In the genomic region with DNA sequence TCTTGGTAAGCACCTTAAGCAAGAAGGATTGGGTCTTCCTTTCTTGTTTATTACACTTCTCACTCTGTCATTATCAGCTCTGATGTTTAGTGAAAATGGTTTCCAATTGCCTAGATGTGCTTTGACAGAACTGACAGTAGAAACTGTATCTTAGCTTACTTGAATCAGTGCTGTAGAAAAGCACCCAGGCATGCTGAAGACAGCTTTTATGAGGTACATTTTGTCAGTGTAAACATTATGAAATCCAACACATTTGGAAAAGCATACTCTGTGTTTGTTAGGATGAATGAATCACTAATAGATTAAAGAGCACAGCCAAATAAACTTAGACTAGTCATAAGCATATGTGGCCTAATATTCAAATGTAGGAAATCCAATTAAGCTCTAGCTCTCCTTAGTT, we compare ENCODE assay signal across 17 cellular contexts.
A peak's percentile ranks its signal among the peaks of the same experiment; 100 is the strongest.
DNase-seq lines count a peak whose midpoint lies in the region; ATAC-seq and TF ChIP-seq lines count a peak whose summit lies in the region.
"Had no signal": no experiment of that assay in that cellular context is flagged by ENCODE, and none has a peak within 500 bp of the region (broad histone marks: within the 10 kb centered on the region; RNA-seq: fewer than 3 reads in every experiment).

No MANE protein-coding gene starts in this region.

- H3K9ac ChIP-seq in fibroblast of lung (ENCODE audit: insufficient read depth, low read length): no peak overlapping the region

- H3K9me3 ChIP-seq in fibroblast of lung (ENCODE audit: control insufficient read depth, insufficient read depth, low read depth, low read length): no peaks in the 10 kb centered on the region
- H3K9me3 ChIP-seq: Caco-2, heart left ventricle, SJSA1 had no signal

- intact Hi-C loops in sciatic nerve (cut with DNase I): no loop called here

- DNase-seq in EH (ENCODE audit: low read depth) (peak; percentile 84), LHCN-M2 (ENCODE audit: low read depth) (peak; percentile 56), fibroblast of lung (ENCODE audit: low read depth in 2 of 2) (peak; percentile 45 to 88), renal cortical epithelial cell (ENCODE audit: low read depth) (peak; percentile 81), sciatic nerve (ENCODE audit: low spot score) (no peak), KG1 (lab: John Stamatoyannopoulos, UW) (no peak), NCI-H2081 treated with DMSO at 0.1 percent for 48 hours (lab: John Stamatoyannopoulos, UW) (no peak)
- DNase-seq: activated CD8-positive, alpha-beta T cell treated with anti-CD3 and anti-CD28 coated beads for 36 hours; activated gamma-delta T cell; Caco-2; effector CD4-positive, alpha-beta T cell; heart left ventricle; left cardiac atrium; NCI-H2171; right cardiac atrium; stimulated activated naive CD4-positive, alpha-beta T cell treated with Interleukin-2 at 50 U/mL for 16 hours had no signal

- no peaks in the 10 kb centered on the region for H3K36me3 ChIP-seq in fibroblast of lung (ENCODE audit: control insufficient read depth, insufficient read depth, low read length)
- H3K36me3 ChIP-seq: SJSA1 had no signal

- H3K79me2 ChIP-seq in fibroblast of lung (ENCODE audit: control insufficient read depth, insufficient read depth, low read length): no peaks in the 10 kb centered on the region

- H3K4me2 ChIP-seq in fibroblast of lung (ENCODE audit: extremely low read depth, insufficient read depth, low read length): no peak overlapping the region

- H4K20me1 ChIP-seq in fibroblast of lung (ENCODE audit: control insufficient read depth, extremely low read depth, insufficient read depth, low read length): no peaks in the 10 kb centered on the region

- H2AFZ ChIP-seq in fibroblast of lung (ENCODE audit: low read length): no peak overlapping the region

- H3K4me1 ChIP-seq in fibroblast of lung (ENCODE audit: control insufficient read depth, extremely low read depth, insufficient read depth, low read length): peaks cover 3% of the 10 kb centered on the region
- H3K4me1 ChIP-seq: Caco-2, SJSA1 had no signal

- no peak overlapping the region for H3K4me3 ChIP-seq in fibroblast of lung (replicated peaks in 1 of 4; ENCODE audit: control extremely low read depth in 1 of 4, insufficient read depth in 1 of 4, low read depth in 3 of 4, low read length in 4 of 4)
- H3K4me3 ChIP-seq: heart left ventricle, SJSA1 had no signal

- TF ChIP-seq CTCF in fibroblast of lung (conservative IDR thresholded peaks at IDR 0.05 in 1 of 2, IDR thresholded peaks at IDR 0.05 in 1 of 2; ENCODE audit: low read depth in 1 of 2, low read length in 2 of 2): no peak

- no peaks in the 10 kb centered on the region for H3K27me3 ChIP-seq in fibroblast of lung (ENCODE audit: control insufficient read depth, insufficient read depth, low read length)
- H3K27me3 ChIP-seq: heart left ventricle, SJSA1 had no signal

- no peak for ATAC-seq in sciatic nerve
- ATAC-seq: activated CD8-positive, alpha-beta T cell treated with anti-CD3 and anti-CD28 coated beads for 36 hours; heart left ventricle; right cardiac atrium had no signal

- H3K27ac ChIP-seq in fibroblast of lung (ENCODE audit: insufficient read depth, low read length): no peak overlapping the region
- H3K27ac ChIP-seq: heart left ventricle, SJSA1 had no signal

Comparison
In these comparisons a context has a peak if more than half of its experiments do, and no peak if none do; other contexts are left out.
1. DNase-seq: peak in EH (single experiment), LHCN-M2 (single experiment), fibroblast of lung (2 of 2) and renal cortical epithelial cell (single experiment); none in sciatic nerve (single experiment), KG1 (single experiment) and NCI-H2081 treated with DMSO at 0.1 percent for 48 hours (single experiment).